Comparison of ENCODE assay signal across 8 cellular contexts in the genomic region with DNA sequence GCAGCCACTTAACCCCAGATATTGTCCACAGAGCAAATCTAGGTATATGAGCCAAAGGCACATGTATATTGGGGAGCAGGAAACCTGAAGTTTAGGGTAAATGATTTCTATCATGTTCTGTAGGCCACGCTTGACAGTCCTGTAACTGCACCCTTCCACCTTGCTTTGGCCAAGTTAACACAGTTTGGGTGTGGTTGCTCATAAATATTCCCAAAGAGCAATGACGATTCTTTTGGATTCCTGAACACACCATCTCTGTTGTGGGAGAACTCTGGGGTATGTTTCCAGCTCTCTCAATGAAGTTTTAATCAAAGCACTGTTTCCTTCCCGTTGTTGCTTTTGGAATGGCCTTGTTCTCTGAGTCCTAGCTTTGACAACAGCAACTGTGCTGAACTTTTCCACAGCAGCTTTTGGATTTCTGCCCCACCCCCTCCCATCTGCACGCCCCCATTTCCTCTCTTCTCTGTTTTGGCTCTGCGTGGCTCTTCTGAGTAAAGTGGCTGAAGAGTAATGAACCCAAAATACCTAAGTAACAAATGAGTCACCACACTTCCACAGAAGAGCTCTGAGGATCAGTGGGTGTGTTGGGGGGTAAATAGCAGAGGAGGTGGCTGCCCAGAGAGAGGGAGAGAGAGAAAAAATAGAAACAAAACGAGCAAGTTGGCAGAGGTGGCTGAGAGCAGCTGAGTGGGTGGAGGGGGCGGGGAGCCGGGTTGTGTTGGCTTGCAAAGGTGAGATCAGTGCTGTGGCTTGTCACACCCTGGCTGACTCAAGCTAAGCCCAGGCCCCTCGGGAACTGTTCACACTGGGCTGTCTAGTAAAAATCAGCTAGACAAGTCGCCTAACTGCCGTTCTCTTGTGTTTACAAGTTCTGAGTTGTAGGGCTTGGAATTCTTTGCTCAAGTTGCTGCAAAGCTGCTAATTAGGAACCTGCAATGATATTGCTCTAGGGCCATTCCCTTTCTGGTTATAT. TPM values are rescaled to one million over a fixed set of nuclear protein-coding genes. Genes with fewer than 3 reads are reported as not detected.
DNase-seq lines count a peak whose midpoint lies in the region; ATAC-seq, FAIRE-seq and TF ChIP-seq lines count a peak whose summit lies in the region.

No MANE protein-coding gene starts in this region.

- peak overlapping the region; percentile 64 for H3K4me3 Mint-ChIP-seq in activated B cell treated with CpG ODN at 0.5 μM for 24 hours

- peak; percentile 87 for DNase-seq in EL
- DNase-seq in HuH-7 (ENCODE audit: low spot score), result peak; percentile 61
- DNase-seq in activated B cell treated with CpG ODN at 0.5 μM for 24 hours, result peak; percentile 58
- peak in 21 of 61 donors; percentile 2 to 86 (median 38) for DNase-seq in caudate nucleus (lab: John Stamatoyannopoulos, UW)
- DNase-seq in left lobe of liver (ENCODE audit: low spot score), result peak; percentile 57
- DNase-seq in stimulated activated CD4-positive, alpha-beta T cell treated with anti-CD3 and anti-CD28 coated beads, Interleukin-2, amount 100 ng/mL, for 48 hours, result peak; percentile 90 to 91
- DNase-seq in D721Med (ENCODE audit: insufficient read length, low spot score), result no peak

- TF ChIP-seq CTCF in activated B cell treated with CpG ODN at 0.5 μM for 24 hours (IDR thresholded peaks at IDR 0.05), result no peak
- TF ChIP-seq CTCF in D721Med (IDR thresholded peaks at IDR 0.05; ENCODE audit: insufficient read depth, missing control alignments), result no peak

- peak overlapping the region; percentile 90 for H3K27ac Mint-ChIP-seq in activated B cell treated with CpG ODN at 0.5 μM for 24 hours

- no peak for FAIRE-seq in D721Med (lab: Jason Lieb, UNC)

- no peaks in the 10 kb centered on the region for H3K36me3 Mint-ChIP-seq in activated B cell treated with CpG ODN at 0.5 μM for 24 hours (ENCODE audit: low read depth)

- CTCF ChIA-PET in activated B cell treated with CpG ODN at 0.5 μM for 24 hours (lab: Charles Lee), result interaction anchor here (0.8 to 5.0 kb wide), 8 partner anchors 11 to 111 kb away, joined by 3 to 41 read pairs (median 4); partner anchors contain the start of gene RAP1A

- POLR2A ChIA-PET in activated B cell treated with CpG ODN at 0.5 μM for 24 hours (lab: Charles Lee), result interaction anchor here (0.5 to 4.1 kb wide), 22 partner anchors 8 to 805 kb away, joined by 3 to 50 read pairs (median 4); partner anchors contain the start of gene RAP1A

- H3K27me3 Mint-ChIP-seq in activated B cell treated with CpG ODN at 0.5 μM for 24 hours, result no peaks in the 10 kb centered on the region

- H3K4me1 Mint-ChIP-seq in activated B cell treated with CpG ODN at 0.5 μM for 24 hours, result peaks cover 55% of the 10 kb centered on the region

- intact Hi-C loops in activated B cell treated with CpG ODN at 0.5 μM for 24 hours (cut with micrococcal nuclease), result loop anchor here (1.0 kb wide), 4 partner anchors 10 to 85 kb away; partner anchors contain the start of gene RAP1A

- H3K27ac ChIP-seq in caudate nucleus (ENCODE audit: low read depth, low read length), result peak overlapping the region; percentile 50

- ATAC-seq in GM21576 (IDR thresholded peaks at IDR 0.05; ENCODE audit: unreplicated experiment), result peak; percentile 80
- ATAC-seq in activated B cell treated with CpG ODN at 0.5 μM for 24 hours (ENCODE audit: low read depth), result peak; percentile 93
- peak; percentile 88 for ATAC-seq in left lobe of liver

- H3K9me3 Mint-ChIP-seq in activated B cell treated with CpG ODN at 0.5 μM for 24 hours, result no peaks in the 10 kb centered on the region

RNA-seq across cellular contexts. Expression of gene RAP1A, which starts 26.9 kb away (rescaled TPM):
- total RNA-seq in activated B cell treated with CpG ODN at 0.5 μM for 24 hours (92.4 and 93.8 TPM in 2 replicates), left lobe of liver (30.0 TPM)
